In the genomic region with DNA sequence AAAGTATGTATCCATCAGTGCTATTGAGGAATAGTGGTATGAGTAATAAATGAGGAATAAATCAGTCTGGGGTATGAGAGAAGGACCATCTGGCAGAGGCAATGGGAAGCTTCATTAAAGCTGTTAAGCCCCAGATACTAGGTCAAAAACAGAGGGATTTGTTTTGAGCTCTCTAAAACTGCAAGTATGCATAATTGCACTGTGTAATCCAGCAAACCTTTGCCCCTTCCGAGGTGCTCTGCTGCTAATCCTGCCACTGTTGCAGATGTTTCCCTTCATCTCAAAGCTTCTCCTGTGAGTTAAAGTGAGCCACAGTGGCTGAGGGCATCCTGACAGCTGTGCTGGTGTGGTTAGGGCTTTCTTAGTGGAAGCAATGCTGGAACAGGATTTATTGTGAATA, we compare ENCODE assay signal across 21 cellular contexts.
DNase-seq lines count a peak whose midpoint lies in the region; ATAC-seq and TF ChIP-seq lines count a peak whose summit lies in the region.
"Had no signal": no experiment of that assay in that cellular context is flagged by ENCODE, and none has a peak within 500 bp of the region (broad histone marks: within the 10 kb centered on the region; RNA-seq: fewer than 3 reads in every experiment).

No MANE protein-coding gene starts in this region.

- DNase-seq in NCI-H524 (lab: John Stamatoyannopoulos, UW) (peak; percentile 94 to 98), WERI-Rb-1 (peak; percentile 71), fibroblast of villous mesenchyme (ENCODE audit: low read depth) (peak; percentile 95), smooth muscle cell (lab: John Stamatoyannopoulos, UW; ENCODE audit: unreplicated experiment) (no peak), stomach (no peak), C1 segment of cervical spinal cord (lab: John Stamatoyannopoulos, UW) (no peak)
- DNase-seq: Caco-2; CD8-positive, alpha-beta T cell; DMS79 treated with DMSO at 0.1 percent for 48 hours; H7; NCI-H1092; NCI-H1417 treated with DMSO at 0.1 percent for 48 hours; NCI-H187; NCI-H2081 treated with DMSO at 0.1 percent for 48 hours; NCI-H2171; NCI-H526; SHP77; T-cell had no signal

- H3K9ac ChIP-seq in smooth muscle cell (ENCODE audit: low read depth): no peak overlapping the region

- no peaks in the 10 kb centered on the region for H3K79me2 ChIP-seq in smooth muscle cell (ENCODE audit: low read depth)

- peak overlapping the region; percentile 37 for H3K4me2 ChIP-seq in smooth muscle cell

- TF ChIP-seq POLR2A in stomach (IDR thresholded peaks at IDR 0.05): no peak

- H3K4me1 ChIP-seq in smooth muscle cell (ENCODE audit: low read depth): peaks cover 47% of the 10 kb centered on the region
- no peaks in the 10 kb centered on the region for H3K4me1 ChIP-seq in stomach

- intact Hi-C loops in stomach (cut with DNase I; ENCODE audit: low total_unique reads): no loop called here

- H3K36me3 ChIP-seq in WERI-Rb-1: no peaks in the 10 kb centered on the region
- H3K36me3 ChIP-seq in smooth muscle cell (ENCODE audit: low read depth): no peaks in the 10 kb centered on the region
- no peaks in the 10 kb centered on the region for H3K36me3 ChIP-seq in stomach

- H2AFZ ChIP-seq in smooth muscle cell (ENCODE audit: low read depth): no peak overlapping the region

- peaks cover 41% of the 10 kb centered on the region for H3F3A ChIP-seq in smooth muscle cell (ENCODE audit: low read depth)

- H3K4me3 ChIP-seq in WERI-Rb-1 (ENCODE audit: low read depth, low read length) (no peak overlapping the region), fibroblast of villous mesenchyme (ENCODE audit: low read depth, low read length) (no peak overlapping the region), smooth muscle cell (no peak overlapping the region), stomach (no peak overlapping the region)

- WGBS in smooth muscle cell (ENCODE audit: low lambda C conversion rate): 20% methylated on average over 1 of the region's 1 CpG
- WGBS in stomach, 5 donors: 24 to 52% (median 28%) methylated on average over 1 of the region's 1 CpG

- no peak for ATAC-seq in GM19397 (IDR thresholded peaks at IDR 0.05; ENCODE audit: unreplicated experiment)
- ATAC-seq: CD8-positive, alpha-beta T cell; T-cell had no signal

- H3K27ac ChIP-seq in WERI-Rb-1 (no peak overlapping the region), smooth muscle cell (ENCODE audit: low read depth) (no peak overlapping the region), stomach (no peak overlapping the region)
- H3K27ac ChIP-seq: C4-2B, RWPE1 had no signal

- no peaks in the 10 kb centered on the region for H3K27me3 ChIP-seq in WERI-Rb-1 (ENCODE audit: insufficient read depth, low read depth, severe bottlenecking)
- no peaks in the 10 kb centered on the region for H3K27me3 ChIP-seq in smooth muscle cell (ENCODE audit: low read depth)
- H3K27me3 ChIP-seq in stomach: no peaks in the 10 kb centered on the region

- H3K9me3 ChIP-seq in WERI-Rb-1 (ENCODE audit: severe bottlenecking) (no peaks in the 10 kb centered on the region), smooth muscle cell (replicated peaks; ENCODE audit: low read depth) (no peaks in the 10 kb centered on the region), stomach (no peaks in the 10 kb centered on the region)
- H3K9me3 ChIP-seq: Caco-2 had no signal

- no peaks in the 10 kb centered on the region for H4K20me1 ChIP-seq in smooth muscle cell (ENCODE audit: low read depth)

- TF ChIP-seq EP300 in stomach (IDR thresholded peaks at IDR 0.05): no peak

- TF ChIP-seq CTCF in WERI-Rb-1 (IDR thresholded peaks at IDR 0.05; ENCODE audit: low read depth, low read length): no peak
- no peak for TF ChIP-seq CTCF in fibroblast of villous mesenchyme (IDR thresholded peaks at IDR 0.05; ENCODE audit: insufficient read depth, low read depth, low read length)
- no peak for TF ChIP-seq CTCF in smooth muscle cell (IDR thresholded peaks at IDR 0.05; ENCODE audit: borderline replicate concordance, insufficient read depth, poor library complexity, severe bottlenecking)
- no peak for TF ChIP-seq CTCF in stomach (IDR thresholded peaks at IDR 0.05)

Comparison
In these comparisons a context has a peak if more than half of its experiments do, and no peak if none do; other contexts are left out.
1. DNase-seq: peak in NCI-H524 (2 of 2), WERI-Rb-1 (single experiment) and fibroblast of villous mesenchyme (single experiment); none in smooth muscle cell (single experiment), stomach (single experiment) and C1 segment of cervical spinal cord (0 of 14).